ENCODE assay signal across 9 cellular contexts in genomic region chr5:149834246-149834855, GRCh38.
DNase-seq lines count a peak whose midpoint lies in the region; ATAC-seq and TF ChIP-seq lines count a peak whose summit lies in the region.
"Had no signal": no experiment of that assay in that cellular context is flagged by ENCODE, and none has a peak within 500 bp of the region (broad histone marks: within the 10 kb centered on the region; RNA-seq: fewer than 3 reads in every experiment).

No MANE protein-coding gene starts in this region.

- no peak for TF ChIP-seq EP300 in transverse colon (IDR thresholded peaks at IDR 0.05; ENCODE audit: low read depth)

- H3K36me3 Mint-ChIP-seq in Caco-2 (ENCODE audit: insufficient read depth, unreplicated experiment): peaks cover 18% of the 10 kb centered on the region
- H3K36me3 Mint-ChIP-seq in activated CD4-positive, alpha-beta memory T cell treated with anti-CD3 and anti-CD28 coated beads, Interleukin-2, amount 10 ng/mL, durations not matched to agents 7 days and 5 days (ENCODE audit: low read depth): no peaks in the 10 kb centered on the region
- H3K36me3 Mint-ChIP-seq in naive thymus-derived CD4-positive, alpha-beta T cell: peaks cover 0 to 15% (median 4%) of the 10 kb centered on the region in 5 donors

- 49 to 92% methylated on average over 2 to 5 of the region's 5 CpGs for WGBS in transverse colon (ENCODE audit: low coverage in 1 of 2), 2 donors

- peak; percentile 72 to 77 for DNase-seq in Caco-2
- peak; percentile 54 for DNase-seq in NCI-H774 (lab: John Stamatoyannopoulos, UW)
- DNase-seq in activated CD4-positive, alpha-beta memory T cell treated with anti-CD3 and anti-CD28 coated beads, Interleukin-2, amount 10 ng/mL, durations not matched to agents 7 days and 5 days: peak; percentile 64
- DNase-seq in naive thymus-derived CD4-positive, alpha-beta T cell: peak in 8 of 9 donors; percentile 29 to 63 (median 42)
- DNase-seq in transverse colon: peak; percentile 71

- H3K9me3 ChIP-seq in Caco-2: no peaks in the 10 kb centered on the region
- H3K9me3 ChIP-seq in HEK293 (ENCODE audit: control insufficient read depth, insufficient read depth, low read depth, low read length): no peaks in the 10 kb centered on the region
- no peaks in the 10 kb centered on the region for H3K9me3 ChIP-seq in naive thymus-derived CD4-positive, alpha-beta T cell (ENCODE audit: control insufficient read depth in 2 of 3, low read length in 3 of 3)
- no peaks in the 10 kb centered on the region for H3K9me3 ChIP-seq in transverse colon

- H3K27ac ChIP-seq in HEK293 (ENCODE audit: extremely low read depth, low read depth, low read length) (no peak overlapping the region), transverse colon (no peak overlapping the region)
- H3K27ac ChIP-seq in naive thymus-derived CD4-positive, alpha-beta T cell (ENCODE audit: low read depth, low read length): no peak overlapping the region

- TF ChIP-seq CTCF in Caco-2 (IDR thresholded peaks at IDR 0.05; ENCODE audit: insufficient read depth in 1 of 2, low read depth in 1 of 2, low read length in 1 of 2, severe bottlenecking in 1 of 2, unreplicated experiment in 1 of 2) (peak; percentile 73 to 84), HEK293 (tag by site-specific recombination; IDR thresholded peaks at IDR 0.05) (peak; percentile 56), transverse colon (IDR thresholded peaks at IDR 0.05) (peak; percentile 50 to 65 (median 62))

- CTCF ChIA-PET in Caco-2 (lab: Charles Lee): interaction anchor here (0.6 to 4.1 kb wide), 26 partner anchors 10 to 281 kb away, joined by 3 to 62 read pairs (median 5); partner anchors contain the start of genes HMGXB3, SLC26A2 and TIGD6
- CTCF ChIA-PET in HEK293 (lab: Yijun Ruan, JAX): interaction anchor here (0.6 to 21.2 kb wide), 53 partner anchors 10 to 388 kb away, joined by 3 to 355 read pairs (median 4); partner anchors contain the start of genes HMGXB3, SLC26A2 and TIGD6
- CTCF ChIA-PET in activated CD4-positive, alpha-beta memory T cell treated with anti-CD3 and anti-CD28 coated beads, Interleukin-2, amount 10 ng/mL, durations not matched to agents 7 days and 5 days (lab: Charles Lee): interaction anchor here (0.5 to 6.7 kb wide), 40 partner anchors 11 to 693 kb away, joined by 3 to 126 read pairs (median 4); partner anchors contain the start of genes HMGXB3, SLC26A2 and TIGD6
- CTCF ChIA-PET in naive thymus-derived CD4-positive, alpha-beta T cell (lab: Charles Lee): interaction anchor here (0.5 to 8.8 kb wide), 11 partner anchors 10 to 738 kb away, joined by 3 to 93 read pairs (median 4); partner anchors contain the start of genes HMGXB3, PPARGC1B and TIGD6

- no peaks in the 10 kb centered on the region for H3K27me3 Mint-ChIP-seq in Caco-2 (ENCODE audit: insufficient read depth, unreplicated experiment)
- H3K27me3 Mint-ChIP-seq in activated CD4-positive, alpha-beta memory T cell treated with anti-CD3 and anti-CD28 coated beads, Interleukin-2, amount 10 ng/mL, durations not matched to agents 7 days and 5 days: no peaks in the 10 kb centered on the region
- H3K27me3 Mint-ChIP-seq in naive thymus-derived CD4-positive, alpha-beta T cell: no peaks in the 10 kb centered on the region

- peak; percentile 66 for ATAC-seq in esophagus mucosa
- peak; percentile 68 for ATAC-seq in naive thymus-derived CD4-positive, alpha-beta T cell
- no peak for ATAC-seq in GM19463 (IDR thresholded peaks at IDR 0.05; ENCODE audit: unreplicated experiment)

- H3K4me1 Mint-ChIP-seq in Caco-2 (ENCODE audit: low read depth, unreplicated experiment): no peaks in the 10 kb centered on the region
- H3K4me1 Mint-ChIP-seq in activated CD4-positive, alpha-beta memory T cell treated with anti-CD3 and anti-CD28 coated beads, Interleukin-2, amount 10 ng/mL, durations not matched to agents 7 days and 5 days: peaks cover 7% of the 10 kb centered on the region
- peaks cover 0 to 9% (median 0%) of the 10 kb centered on the region in 7 donors for H3K4me1 Mint-ChIP-seq in naive thymus-derived CD4-positive, alpha-beta T cell

- no peak overlapping the region for H3K27ac Mint-ChIP-seq in Caco-2 (ENCODE audit: unreplicated experiment)
- no peak overlapping the region for H3K27ac Mint-ChIP-seq in activated CD4-positive, alpha-beta memory T cell treated with anti-CD3 and anti-CD28 coated beads, Interleukin-2, amount 10 ng/mL, durations not matched to agents 7 days and 5 days
- no peak overlapping the region for H3K27ac Mint-ChIP-seq in naive thymus-derived CD4-positive, alpha-beta T cell
- H3K27ac Mint-ChIP-seq: T-helper 1 cell treated with Interleukin-12 subunit alpha and Interleukin-12 subunit beta and Interleukin-4 antibody, amounts not matched to agents 30 μg/mL and 1 μg/mL, for 36 hours had no signal

- H3K9me3 Mint-ChIP-seq in Caco-2 (ENCODE audit: unreplicated experiment): no peaks in the 10 kb centered on the region
- H3K9me3 Mint-ChIP-seq in activated CD4-positive, alpha-beta memory T cell treated with anti-CD3 and anti-CD28 coated beads, Interleukin-2, amount 10 ng/mL, durations not matched to agents 7 days and 5 days: no peaks in the 10 kb centered on the region
- no peaks in the 10 kb centered on the region for H3K9me3 Mint-ChIP-seq in naive thymus-derived CD4-positive, alpha-beta T cell
- H3K9me3 Mint-ChIP-seq: T-helper 1 cell treated with Interleukin-12 subunit alpha and Interleukin-12 subunit beta and Interleukin-4 antibody, amounts not matched to agents 30 μg/mL and 1 μg/mL, for 36 hours had no signal

- H3K4me1 ChIP-seq in Caco-2 (no peaks in the 10 kb centered on the region), HEK293 (ENCODE audit: control insufficient read depth, insufficient read depth, low read length) (no peaks in the 10 kb centered on the region), transverse colon (peaks cover 0 to 13% (median 6%) of the 10 kb centered on the region in 4 donors)
- no peaks in the 10 kb centered on the region for H3K4me1 ChIP-seq in naive thymus-derived CD4-positive, alpha-beta T cell (ENCODE audit: control insufficient read depth in 2 of 2, insufficient read depth in 2 of 2, low read length in 2 of 2)

- intact Hi-C loops in Caco-2 (cut with micrococcal nuclease; ENCODE audit: unreplicated experiment) (loop anchor here (1.0 to 10.0 kb wide), 4 partner anchors 156 to 602 kb away; no protein-coding TSS in a partner anchor), transverse colon (cut with DNase I; ENCODE audit: low total_unique reads) (no loop called here)
- intact Hi-C loops in naive thymus-derived CD4-positive, alpha-beta T cell (cut with micrococcal nuclease): loop anchor here (1.0 to 5.0 kb wide), 5 partner anchors 18 to 384 kb away; no protein-coding TSS in a partner anchor

- no peak for TF ChIP-seq POLR2A in transverse colon (IDR thresholded peaks at IDR 0.05)

- BruUV-seq in Caco-2 (replicated peaks; lab: Mats Ljungman, UMichigan): no TSS peak

- POLR2A ChIA-PET in Caco-2 (lab: Charles Lee): no interaction called here
- POLR2A ChIA-PET in HEK293 (lab: Yijun Ruan, JAX): interaction anchor here (1.3 to 1.4 kb wide), 2 partner anchors 127 to 198 kb away, joined by 3 to 9 read pairs; partner anchors contain the start of gene SLC26A2
- POLR2A ChIA-PET in activated CD4-positive, alpha-beta memory T cell treated with anti-CD3 and anti-CD28 coated beads, Interleukin-2, amount 10 ng/mL, durations not matched to agents 7 days and 5 days (lab: Charles Lee): interaction anchor here (0.7 to 1.9 kb wide), 4 partner anchors 9 to 166 kb away, joined by 3 to 5 read pairs (median 4); partner anchors contain the start of genes HMGXB3, SLC26A2 and TIGD6
- POLR2A ChIA-PET in naive thymus-derived CD4-positive, alpha-beta T cell (lab: Charles Lee): no interaction called here

- no peaks in the 10 kb centered on the region; the same call in 1 of the 2 replicates for H3K36me3 ChIP-seq in Caco-2 (ENCODE audit: control insufficient read depth, insufficient read depth, low read length)
- H3K36me3 ChIP-seq in HEK293 (ENCODE audit: control insufficient read depth in 2 of 2, insufficient read depth in 1 of 2, low read length in 2 of 2): peaks cover 0 to 15% of the 10 kb centered on the region in 2 experiments; a peak in 1 of 3 replicates
- H3K36me3 ChIP-seq in naive thymus-derived CD4-positive, alpha-beta T cell (ENCODE audit: control insufficient read depth in 2 of 3, insufficient read depth in 3 of 3, low read length in 3 of 3): peaks cover 0 to 33% (median 0%) of the 10 kb centered on the region in 3 experiments
- H3K36me3 ChIP-seq in transverse colon: peaks cover 0 to 28% (median 10%) of the 10 kb centered on the region in 4 donors

- in situ Hi-C loops in transverse colon (cut with MboI; ENCODE audit: low pct_ligation_motif_present in 1 of 4, low pct_unique_long_range_greater_than_20kb in 1 of 4, low sequenced_read_pairs in 3 of 4): loop anchor here in 3 of 4 donors (5.0 to 25.0 kb wide), 5 partner anchors 170 to 378 kb away; no protein-coding TSS in a partner anchor

- no peak overlapping the region for H3K4me3 Mint-ChIP-seq in Caco-2 (ENCODE audit: unreplicated experiment)
- no peak overlapping the region for H3K4me3 Mint-ChIP-seq in activated CD4-positive, alpha-beta memory T cell treated with anti-CD3 and anti-CD28 coated beads, Interleukin-2, amount 10 ng/mL, durations not matched to agents 7 days and 5 days
- H3K4me3 Mint-ChIP-seq in naive thymus-derived CD4-positive, alpha-beta T cell: no peak overlapping the region
- H3K4me3 Mint-ChIP-seq: T-helper 1 cell treated with Interleukin-12 subunit alpha and Interleukin-12 subunit beta and Interleukin-4 antibody, amounts not matched to agents 30 μg/mL and 1 μg/mL, for 36 hours had no signal

- no peak overlapping the region for H3K4me3 ChIP-seq in Caco-2 (ENCODE audit: low read depth, low read length)
- no peak overlapping the region for H3K4me3 ChIP-seq in HEK293 (ENCODE audit: low read depth, low read length)
- no peak overlapping the region for H3K4me3 ChIP-seq in naive thymus-derived CD4-positive, alpha-beta T cell (ENCODE audit: low read length)
- H3K4me3 ChIP-seq in transverse colon: no peak overlapping the region

- H3K27me3 ChIP-seq in Caco-2 (replicated peaks; ENCODE audit: control insufficient read depth, insufficient read depth, low read length) (no peaks in the 10 kb centered on the region), transverse colon (no peaks in the 10 kb centered on the region)
- H3K27me3 ChIP-seq in naive thymus-derived CD4-positive, alpha-beta T cell (ENCODE audit: control insufficient read depth in 2 of 2, insufficient read depth in 2 of 2, low read length in 2 of 2): no peaks in the 10 kb centered on the region

TF ChIP-seq in HEK293, 187 proteins besides CTCF, POLR2A, EP300 and RAD21:
- TF ChIP-seq ZNF654 (tag by site-specific recombination; IDR thresholded peaks at IDR 0.05; ENCODE audit: low read depth): peak; percentile 86
- no peak for TF ChIP-seq GFI1B (tag by site-specific recombination; IDR thresholded peaks at IDR 0.05)
- TF ChIP-seq ZBTB48 (tag by site-specific recombination; IDR thresholded peaks at IDR 0.05): peak; percentile 95
- peak; percentile 62 for TF ChIP-seq ZNF660 (tag by site-specific recombination; IDR thresholded peaks at IDR 0.05)
- peak; percentile 49 for TF ChIP-seq SCRT2 (tag by site-specific recombination; IDR thresholded peaks at IDR 0.05)
- TF ChIP-seq KLF10 (tag by site-specific recombination; IDR thresholded peaks at IDR 0.05): no peak

Comparison
In these comparisons a context has a peak if more than half of its experiments do, and no peak if none do; other contexts are left out.
1. POLR2A ChIA-PET loops: an anchor here in HEK293 (1.3 to 1.4 kb wide) and activated CD4-positive, alpha-beta memory T cell treated with anti-CD3 and anti-CD28 coated beads, Interleukin-2, amount 10 ng/mL, durations not matched to agents 7 days and 5 days (0.7 to 1.9 kb wide); none called in Caco-2 and naive thymus-derived CD4-positive, alpha-beta T cell.